ENCODE assay signal across 1 cellular context in the genomic region with DNA sequence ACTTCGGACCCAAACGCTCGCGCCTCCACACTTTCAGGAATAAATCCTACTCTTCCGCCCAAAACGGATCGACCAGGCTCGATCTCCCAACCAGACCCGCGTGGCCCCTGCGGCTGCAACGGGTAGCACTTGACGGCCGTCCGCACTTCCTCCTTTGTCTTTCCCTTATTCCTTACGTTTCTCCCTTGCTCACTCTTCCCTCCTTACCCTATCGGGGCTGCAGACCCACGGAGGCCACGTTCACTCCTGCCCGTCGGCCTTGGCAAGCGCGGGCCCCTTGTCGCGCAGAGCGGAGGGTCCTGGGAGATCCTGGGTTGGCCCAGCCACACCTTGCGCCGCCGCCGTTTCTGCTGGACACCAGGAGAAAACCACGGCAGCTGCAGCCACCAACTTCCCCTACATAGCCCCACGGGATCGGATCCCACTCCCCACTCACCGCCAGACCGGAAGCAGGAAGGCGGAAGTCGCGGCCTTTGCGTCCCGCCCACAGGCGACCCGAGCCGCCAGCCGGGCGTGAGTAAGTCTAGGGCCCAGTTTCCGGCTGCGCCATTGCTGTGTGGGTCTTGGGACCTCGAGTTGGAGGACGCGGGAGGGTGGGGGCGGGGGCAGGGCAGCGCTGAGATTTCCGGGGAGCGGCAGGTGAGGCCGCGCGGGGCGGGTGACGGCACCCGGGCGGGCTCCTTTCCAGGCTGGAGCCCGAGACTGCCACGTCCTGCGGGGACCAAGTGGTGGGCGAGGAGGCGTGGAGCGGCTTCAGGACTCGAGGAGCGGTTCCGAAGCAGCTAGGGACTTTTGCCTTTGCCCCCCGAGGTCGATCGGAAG.
A peak's percentile ranks its signal among the peaks of the same experiment; 100 is the strongest.
TF ChIP-seq lines count a peak whose summit lies in the region.

TSS of gene SMIM15 (minus strand) at position 459 of the 822 bp plus-strand sequence. CDS start 2,297 bp downstream, outside the sequence.

TF ChIP-seq in HepG2, 621 proteins besides CTCF, POLR2A, EP300 and RAD21 (continued from another document and continues in another):
- TF ChIP-seq JARID2 (CRISPR knock-in tag; IDR thresholded peaks at IDR 0.05; ENCODE audit: insufficient replicate concordance) (no peak), TAF1 (CRISPR knock-in tag; IDR thresholded peaks at IDR 0.05) (peak; percentile 85), NCOR1 (IDR thresholded peaks at IDR 0.05; ENCODE audit: borderline replicate concordance, low read length) (no peak), MLLT10 (CRISPR knock-in tag; IDR thresholded peaks at IDR 0.05) (no peak), HNRNPLL (IDR thresholded peaks at IDR 0.05; ENCODE audit: low read depth, low read length, poor library complexity, severe bottlenecking) (peak; percentile 83), ZMAT3 (CRISPR knock-in tag; conservative IDR thresholded peaks at IDR 0.05) (no peak; the same call in 1 of the 2 replicates), SP2 (CRISPR knock-in tag; IDR thresholded peaks at IDR 0.05) (peak; percentile 87), PCBP1 (IDR thresholded peaks at IDR 0.05; ENCODE audit: borderline replicate concordance, low read depth, low read length) (peak; percentile 93), LRRFIP1 (CRISPR knock-in tag; conservative IDR thresholded peaks at IDR 0.05) (no peak), ISX (CRISPR knock-in tag; conservative IDR thresholded peaks at IDR 0.05) (no peak), XBP1 (CRISPR knock-in tag; IDR thresholded peaks at IDR 0.05) (no peak), SRF (IDR thresholded peaks at IDR 0.05; ENCODE audit: low read depth, low read length) (no peak), ZNF737 (CRISPR knock-in tag; IDR thresholded peaks at IDR 0.05; ENCODE audit: borderline replicate concordance) (no peak), ZNF225 (CRISPR knock-in tag; IDR thresholded peaks at IDR 0.05) (no peak; the same call in 1 of the 2 replicates), NR1H2 (CRISPR knock-in tag; IDR thresholded peaks at IDR 0.05; ENCODE audit: borderline replicate concordance, low read depth) (no peak), ZNF180 (CRISPR knock-in tag; IDR thresholded peaks at IDR 0.05; ENCODE audit: borderline replicate concordance, low read depth) (no peak), SP4 (CRISPR knock-in tag; IDR thresholded peaks at IDR 0.05) (peak; percentile 58), ZBTB34 (CRISPR knock-in tag; IDR thresholded peaks at IDR 0.05) (0 out of 2 replicates have a peak, but pooled peaks have one; percentile 63), JUN (CRISPR knock-in tag; IDR thresholded peaks at IDR 0.05) (no peak), RXRB (CRISPR knock-in tag; IDR thresholded peaks at IDR 0.05; ENCODE audit: borderline replicate concordance) (peak; percentile 45; the same call in 1 of the 2 replicates), ZNF800 (CRISPR knock-in tag; IDR thresholded peaks at IDR 0.05) (no peak), ZNF816 (CRISPR knock-in tag; IDR thresholded peaks at IDR 0.05; ENCODE audit: borderline replicate concordance) (peak; percentile 90), ARHGAP35 (CRISPR knock-in tag; IDR thresholded peaks at IDR 0.05; ENCODE audit: borderline replicate concordance) (peak; percentile 58), CREB3 (CRISPR knock-in tag; IDR thresholded peaks at IDR 0.05) (no peak), RBM39 (IDR thresholded peaks at IDR 0.05; ENCODE audit: low read depth, low read length, poor library complexity, severe bottlenecking) (peak; percentile 89), ZBTB2 (CRISPR knock-in tag; IDR thresholded peaks at IDR 0.05; ENCODE audit: low read depth) (peak; percentile 71; the same call in 1 of the 2 replicates), RELA (CRISPR knock-in tag; IDR thresholded peaks at IDR 0.05) (no peak), ZC3H13 (CRISPR knock-in tag; IDR thresholded peaks at IDR 0.05) (peak; percentile 85; the same call in 1 of the 2 replicates), ZNF563 (CRISPR knock-in tag; IDR thresholded peaks at IDR 0.05) (peak; percentile 85), CERS6 (CRISPR knock-in tag; IDR thresholded peaks at IDR 0.05) (no peak), TCF12 (IDR thresholded peaks at IDR 0.05) (no peak), TCF12 (CRISPR knock-in tag; IDR thresholded peaks at IDR 0.05) (no peak), MED1 (CRISPR knock-in tag; IDR thresholded peaks at IDR 0.05) (peak; percentile 77)
- TF ChIP-seq, protein P1, sequence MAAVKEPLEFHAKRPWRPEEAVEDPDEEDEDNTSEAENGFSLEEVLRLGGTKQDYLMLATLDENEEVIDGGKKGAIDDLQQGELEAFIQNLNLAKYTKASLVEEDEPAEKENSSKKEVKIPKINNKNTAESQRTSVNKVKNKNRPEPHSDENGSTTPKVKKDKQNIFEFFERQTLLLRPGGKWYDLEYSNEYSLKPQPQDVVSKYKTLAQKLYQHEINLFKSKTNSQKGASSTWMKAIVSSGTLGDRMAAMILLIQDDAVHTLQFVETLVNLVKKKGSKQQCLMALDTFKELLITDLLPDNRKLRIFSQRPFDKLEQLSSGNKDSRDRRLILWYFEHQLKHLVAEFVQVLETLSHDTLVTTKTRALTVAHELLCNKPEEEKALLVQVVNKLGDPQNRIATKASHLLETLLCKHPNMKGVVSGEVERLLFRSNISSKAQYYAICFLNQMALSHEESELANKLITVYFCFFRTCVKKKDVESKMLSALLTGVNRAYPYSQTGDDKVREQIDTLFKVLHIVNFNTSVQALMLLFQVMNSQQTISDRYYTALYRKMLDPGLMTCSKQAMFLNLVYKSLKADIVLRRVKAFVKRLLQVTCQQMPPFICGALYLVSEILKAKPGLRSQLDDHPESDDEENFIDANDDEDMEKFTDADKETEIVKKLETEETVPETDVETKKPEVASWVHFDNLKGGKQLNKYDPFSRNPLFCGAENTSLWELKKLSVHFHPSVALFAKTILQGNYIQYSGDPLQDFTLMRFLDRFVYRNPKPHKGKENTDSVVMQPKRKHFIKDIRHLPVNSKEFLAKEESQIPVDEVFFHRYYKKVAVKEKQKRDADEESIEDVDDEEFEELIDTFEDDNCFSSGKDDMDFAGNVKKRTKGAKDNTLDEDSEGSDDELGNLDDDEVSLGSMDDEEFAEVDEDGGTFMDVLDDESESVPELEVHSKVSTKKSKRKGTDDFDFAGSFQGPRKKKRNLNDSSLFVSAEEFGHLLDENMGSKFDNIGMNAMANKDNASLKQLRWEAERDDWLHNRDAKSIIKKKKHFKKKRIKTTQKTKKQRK (IDR thresholded peaks at IDR 0.05; ENCODE audit: low read length): no peak
- TF ChIP-seq, protein P2, sequence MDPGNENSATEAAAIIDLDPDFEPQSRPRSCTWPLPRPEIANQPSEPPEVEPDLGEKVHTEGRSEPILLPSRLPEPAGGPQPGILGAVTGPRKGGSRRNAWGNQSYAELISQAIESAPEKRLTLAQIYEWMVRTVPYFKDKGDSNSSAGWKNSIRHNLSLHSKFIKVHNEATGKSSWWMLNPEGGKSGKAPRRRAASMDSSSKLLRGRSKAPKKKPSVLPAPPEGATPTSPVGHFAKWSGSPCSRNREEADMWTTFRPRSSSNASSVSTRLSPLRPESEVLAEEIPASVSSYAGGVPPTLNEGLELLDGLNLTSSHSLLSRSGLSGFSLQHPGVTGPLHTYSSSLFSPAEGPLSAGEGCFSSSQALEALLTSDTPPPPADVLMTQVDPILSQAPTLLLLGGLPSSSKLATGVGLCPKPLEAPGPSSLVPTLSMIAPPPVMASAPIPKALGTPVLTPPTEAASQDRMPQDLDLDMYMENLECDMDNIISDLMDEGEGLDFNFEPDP (CRISPR knock-in tag; conservative IDR thresholded peaks at IDR 0.05): no peak
- TF ChIP-seq, protein P3, sequence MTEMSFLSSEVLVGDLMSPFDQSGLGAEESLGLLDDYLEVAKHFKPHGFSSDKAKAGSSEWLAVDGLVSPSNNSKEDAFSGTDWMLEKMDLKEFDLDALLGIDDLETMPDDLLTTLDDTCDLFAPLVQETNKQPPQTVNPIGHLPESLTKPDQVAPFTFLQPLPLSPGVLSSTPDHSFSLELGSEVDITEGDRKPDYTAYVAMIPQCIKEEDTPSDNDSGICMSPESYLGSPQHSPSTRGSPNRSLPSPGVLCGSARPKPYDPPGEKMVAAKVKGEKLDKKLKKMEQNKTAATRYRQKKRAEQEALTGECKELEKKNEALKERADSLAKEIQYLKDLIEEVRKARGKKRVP (CRISPR knock-in tag; IDR thresholded peaks at IDR 0.05): peak in 1 of 2 experiments; percentile 68; a peak in 1 of 4 replicates
- TF ChIP-seq, protein P4, sequence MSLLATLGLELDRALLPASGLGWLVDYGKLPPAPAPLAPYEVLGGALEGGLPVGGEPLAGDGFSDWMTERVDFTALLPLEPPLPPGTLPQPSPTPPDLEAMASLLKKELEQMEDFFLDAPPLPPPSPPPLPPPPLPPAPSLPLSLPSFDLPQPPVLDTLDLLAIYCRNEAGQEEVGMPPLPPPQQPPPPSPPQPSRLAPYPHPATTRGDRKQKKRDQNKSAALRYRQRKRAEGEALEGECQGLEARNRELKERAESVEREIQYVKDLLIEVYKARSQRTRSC (CRISPR knock-in tag; IDR thresholded peaks at IDR 0.05; ENCODE audit: low read depth): no peak
- TF ChIP-seq, protein P5, sequence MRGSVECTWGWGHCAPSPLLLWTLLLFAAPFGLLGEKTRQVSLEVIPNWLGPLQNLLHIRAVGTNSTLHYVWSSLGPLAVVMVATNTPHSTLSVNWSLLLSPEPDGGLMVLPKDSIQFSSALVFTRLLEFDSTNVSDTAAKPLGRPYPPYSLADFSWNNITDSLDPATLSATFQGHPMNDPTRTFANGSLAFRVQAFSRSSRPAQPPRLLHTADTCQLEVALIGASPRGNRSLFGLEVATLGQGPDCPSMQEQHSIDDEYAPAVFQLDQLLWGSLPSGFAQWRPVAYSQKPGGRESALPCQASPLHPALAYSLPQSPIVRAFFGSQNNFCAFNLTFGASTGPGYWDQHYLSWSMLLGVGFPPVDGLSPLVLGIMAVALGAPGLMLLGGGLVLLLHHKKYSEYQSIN (CRISPR knock-in tag; IDR thresholded peaks at IDR 0.05; ENCODE audit: borderline replicate concordance): no peak
